In genomic region chr2:70553334-70553583, GRCh38 we compare ENCODE assay signal across 1 cellular context.
TF ChIP-seq lines count a peak whose summit lies in the region.

No MANE protein-coding gene starts in this region.

TF ChIP-seq in HepG2, 621 proteins besides CTCF, POLR2A, EP300 and RAD21 (continued from another document and continues in another):
- no peak for TF ChIP-seq HNRNPUL1 (IDR thresholded peaks at IDR 0.05; ENCODE audit: low read depth, low read length)
- no peak for TF ChIP-seq ZNF281 (CRISPR knock-in tag; IDR thresholded peaks at IDR 0.05; ENCODE audit: borderline replicate concordance)
- no peak for TF ChIP-seq ZNF326 (CRISPR knock-in tag; IDR thresholded peaks at IDR 0.05; ENCODE audit: borderline replicate concordance)
- no peak for TF ChIP-seq ZNF343 (CRISPR knock-in tag; IDR thresholded peaks at IDR 0.05)
- no peak for TF ChIP-seq HBP1 (CRISPR knock-in tag; IDR thresholded peaks at IDR 0.05; ENCODE audit: low read depth)
- no peak for TF ChIP-seq JDP2 (CRISPR knock-in tag; IDR thresholded peaks at IDR 0.05; ENCODE audit: borderline replicate concordance)
- TF ChIP-seq TFE3 (CRISPR knock-in tag; IDR thresholded peaks at IDR 0.05): no peak
- TF ChIP-seq CBX5 (CRISPR knock-in tag; IDR thresholded peaks at IDR 0.05; ENCODE audit: borderline replicate concordance): no peak
- no peak for TF ChIP-seq PRPF4 (IDR thresholded peaks at IDR 0.05; ENCODE audit: low read depth, low read length, poor library complexity, severe bottlenecking)
- TF ChIP-seq MXI1 (IDR thresholded peaks at IDR 0.05; ENCODE audit: borderline replicate concordance, low read depth, low read length): no peak
- no peak for TF ChIP-seq USF2 (IDR thresholded peaks at IDR 0.05; ENCODE audit: low read depth, low read length)
- no peak for TF ChIP-seq USF2 (CRISPR knock-in tag; IDR thresholded peaks at IDR 0.05; ENCODE audit: borderline replicate concordance)
- no peak for TF ChIP-seq DBP (CRISPR knock-in tag; IDR thresholded peaks at IDR 0.05; ENCODE audit: not compliant biosample characterization)
- no peak for TF ChIP-seq NR2F1 (CRISPR knock-in tag; IDR thresholded peaks at IDR 0.05)
- TF ChIP-seq PBX2 (CRISPR knock-in tag; IDR thresholded peaks at IDR 0.05): no peak
- TF ChIP-seq SSRP1 (CRISPR knock-in tag; IDR thresholded peaks at IDR 0.05): no peak
- no peak for TF ChIP-seq ONECUT2 (CRISPR knock-in tag; IDR thresholded peaks at IDR 0.05)
- TF ChIP-seq SPEN (CRISPR knock-in tag; IDR thresholded peaks at IDR 0.05; ENCODE audit: low read depth): no peak
- 0 out of 2 replicates have a peak, but pooled peaks have one; percentile 9 for TF ChIP-seq ARNTL (CRISPR knock-in tag; IDR thresholded peaks at IDR 0.05)
- TF ChIP-seq GPN1 (CRISPR knock-in tag; IDR thresholded peaks at IDR 0.05; ENCODE audit: borderline replicate concordance): no peak
- 0 out of 2 replicates have a peak, but pooled peaks have one; percentile 43 for TF ChIP-seq ZNF432 (CRISPR knock-in tag; IDR thresholded peaks at IDR 0.05; ENCODE audit: borderline replicate concordance)
- peak; percentile 12; the same call in 1 of the 2 replicates for TF ChIP-seq ZFX (CRISPR knock-in tag; IDR thresholded peaks at IDR 0.05; ENCODE audit: low read depth)
- no peak for TF ChIP-seq SP1 (IDR thresholded peaks at IDR 0.05)
- TF ChIP-seq SP1 (CRISPR knock-in tag; IDR thresholded peaks at IDR 0.05): no peak
- TF ChIP-seq NONO (IDR thresholded peaks at IDR 0.05): no peak
- no peak for TF ChIP-seq NONO (CRISPR knock-in tag; conservative IDR thresholded peaks at IDR 0.05)
- no peak for TF ChIP-seq RERE (CRISPR knock-in tag; IDR thresholded peaks at IDR 0.05; ENCODE audit: low read depth)
- no peak for TF ChIP-seq TCF7L2 (IDR thresholded peaks at IDR 0.05; ENCODE audit: low read depth, low read length)
- no peak for TF ChIP-seq SUZ12 (IDR thresholded peaks at IDR 0.05; ENCODE audit: low read depth, low read length)
- no peak for TF ChIP-seq JARID2 (CRISPR knock-in tag; IDR thresholded peaks at IDR 0.05; ENCODE audit: insufficient replicate concordance)
- TF ChIP-seq NR0B2 (CRISPR knock-in tag; IDR thresholded peaks at IDR 0.05): peak; percentile 20; the same call in 1 of the 2 replicates
- no peak for TF ChIP-seq ZNF567 (CRISPR knock-in tag; IDR thresholded peaks at IDR 0.05; ENCODE audit: borderline replicate concordance)
- no peak for TF ChIP-seq HOXD1 (CRISPR knock-in tag; IDR thresholded peaks at IDR 0.05)
- 0 out of 2 replicates have a peak, but pooled peaks have one; percentile 5 for TF ChIP-seq KDM5A (IDR thresholded peaks at IDR 0.05; ENCODE audit: borderline replicate concordance, low read length)
- no peak for TF ChIP-seq ATF6 (CRISPR knock-in tag; conservative IDR thresholded peaks at IDR 0.05)
- TF ChIP-seq AKAP8 (CRISPR knock-in tag; IDR thresholded peaks at IDR 0.05): no peak
- TF ChIP-seq NCOR1 (IDR thresholded peaks at IDR 0.05; ENCODE audit: borderline replicate concordance, low read length): no peak
- no peak; the same call in 1 of the 2 replicates for TF ChIP-seq PAXIP1 (CRISPR knock-in tag; conservative IDR thresholded peaks at IDR 0.05)
- no peak for TF ChIP-seq ZFP36L1 (CRISPR knock-in tag; IDR thresholded peaks at IDR 0.05)
